9 cellular contexts compared by ENCODE assay signal in the genomic region with DNA sequence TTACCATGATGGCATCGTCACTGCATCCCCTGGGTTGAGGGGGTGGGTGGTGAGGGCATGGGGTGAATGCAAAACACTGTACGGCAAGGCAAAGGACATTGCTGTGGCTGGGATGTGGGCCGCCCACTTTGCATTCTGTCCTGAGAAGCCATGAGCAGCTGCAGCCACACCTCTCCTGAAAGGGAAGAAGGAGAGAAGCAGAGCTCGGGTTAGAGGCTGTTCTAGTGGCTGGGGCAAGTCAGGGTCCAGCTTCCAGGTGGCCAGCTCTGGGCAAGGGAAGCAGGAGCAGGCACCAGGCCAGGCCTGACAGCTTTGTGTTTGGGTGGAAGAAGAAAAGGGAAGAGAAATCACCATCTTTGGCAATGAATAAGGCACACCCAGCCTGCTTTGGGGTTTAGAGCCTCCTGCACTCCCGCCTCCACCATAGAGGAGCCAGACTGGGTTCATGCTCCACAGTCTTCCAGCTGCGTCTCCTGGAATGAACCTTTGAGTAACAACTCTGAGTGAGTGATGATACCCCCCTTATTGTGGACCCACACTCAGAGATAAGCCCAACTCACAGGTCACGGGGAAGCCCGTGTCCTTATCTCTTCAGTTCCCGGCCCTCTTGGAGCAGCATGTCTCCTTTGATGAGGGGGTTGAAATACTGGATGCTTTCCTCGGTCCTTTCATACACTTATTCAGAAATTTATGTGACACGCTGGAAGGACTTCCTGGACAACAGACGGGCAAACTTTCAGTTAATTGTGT.
DNase-seq lines count a peak whose midpoint lies in the region; TF ChIP-seq lines count a peak whose summit lies in the region.
"Had no signal": no experiment of that assay in that cellular context is flagged by ENCODE, and none has a peak within 500 bp of the region (broad histone marks: within the 10 kb centered on the region; RNA-seq: fewer than 3 reads in every experiment).

No MANE protein-coding gene starts in this region.

- TF ChIP-seq CTCF in choroid plexus epithelial cell (conservative IDR thresholded peaks at IDR 0.05; ENCODE audit: low read depth, low read length), result no peak
- TF ChIP-seq CTCF in GM13977 (IDR thresholded peaks at IDR 0.05; ENCODE audit: extremely low read depth, insufficient read depth, missing control alignments), result no peak

- H3K27ac ChIP-seq in BLaER1 treated with 17β-estradiol and CSF1 and Interleukin-3, amounts not matched to agents 10 nM and 100 nM, result peak overlapping the region in 6 of 11 experiments; percentile 24 to 94 (median 68); a peak in 13 of 22 replicates
- peak overlapping the region; percentile 44 for H3K27ac ChIP-seq in KOPT-K1 (ENCODE audit: low read depth, low read length, poor library complexity, severe bottlenecking)
- no peak overlapping the region for H3K27ac ChIP-seq in effector memory CD4-positive, alpha-beta T cell (ENCODE audit: insufficient read depth, low read length, poor library complexity, severe bottlenecking)

- H3K9me3 ChIP-seq in BLaER1 treated with 17β-estradiol and CSF1 and Interleukin-3, amounts not matched to agents 10 nM and 100 nM (replicated peaks in 1 of 11), result no peaks in the 10 kb centered on the region
- H3K9me3 ChIP-seq in KOPT-K1 (ENCODE audit: insufficient read depth, low read length, poor library complexity, severe bottlenecking), result no peaks in the 10 kb centered on the region
- H3K9me3 ChIP-seq in effector memory CD4-positive, alpha-beta T cell (ENCODE audit: control insufficient read depth, low read length), result no peaks in the 10 kb centered on the region
- H3K9me3 ChIP-seq: MG63 had no signal

- peak overlapping the region in 8 of 11 experiments; percentile 1 to 89 (median 66); a peak in 11 of 22 replicates for H3K4me2 ChIP-seq in BLaER1 treated with 17β-estradiol and CSF1 and Interleukin-3, amounts not matched to agents 10 nM and 100 nM

- peaks cover 0 to 13% (median 3%) of the 10 kb centered on the region in 11 experiments; a peak in 6 of 22 replicates for H3K36me3 ChIP-seq in BLaER1 treated with 17β-estradiol and CSF1 and Interleukin-3, amounts not matched to agents 10 nM and 100 nM
- peaks cover 10% of the 10 kb centered on the region; the same call in 1 of the 2 replicates for H3K36me3 ChIP-seq in KOPT-K1 (ENCODE audit: insufficient read depth, low read length)
- H3K36me3 ChIP-seq in effector memory CD4-positive, alpha-beta T cell (ENCODE audit: control insufficient read depth, insufficient read depth, low read length), result peaks cover 4% of the 10 kb centered on the region
- H3K36me3 ChIP-seq: MG63 had no signal

- H4K20me1 ChIP-seq in BLaER1 treated with 17β-estradiol and CSF1 and Interleukin-3, amounts not matched to agents 10 nM and 100 nM, result peaks cover 0 to 69% (median 3%) of the 10 kb centered on the region in 11 experiments; a peak in 7 of 22 replicates

- no peak overlapping the region for H3K4me3 ChIP-seq in BLaER1 treated with 17β-estradiol and CSF1 and Interleukin-3, amounts not matched to agents 10 nM and 100 nM
- H3K4me3 ChIP-seq in choroid plexus epithelial cell (ENCODE audit: low read depth, low read length), result no peak overlapping the region
- no peak overlapping the region for H3K4me3 ChIP-seq in effector memory CD4-positive, alpha-beta T cell (ENCODE audit: insufficient read depth, low read depth, low read length, poor library complexity, severe bottlenecking)
- H3K4me3 ChIP-seq: MG63 had no signal

- in situ Hi-C loops in GM13977 (cut with MboI; ENCODE audit: low pct_unique_long_range_greater_than_20kb, low sequenced_read_pairs, unreplicated experiment), result no loop called here

- H3K27me3 ChIP-seq in BLaER1 treated with 17β-estradiol and CSF1 and Interleukin-3, amounts not matched to agents 10 nM and 100 nM, result no peaks in the 10 kb centered on the region
- H3K27me3 ChIP-seq in effector memory CD4-positive, alpha-beta T cell (replicated peaks; ENCODE audit: control insufficient read depth, insufficient read depth, low read length, poor library complexity, severe bottlenecking), result no peaks in the 10 kb centered on the region
- H3K27me3 ChIP-seq: MG63 had no signal

- DNase-seq in choroid plexus epithelial cell (ENCODE audit: low read depth), result peak; percentile 35
- DNase-seq in myocyte (ENCODE audit: low read depth), result peak; percentile 76
- no peak for DNase-seq in effector memory CD4-positive, alpha-beta T cell
- DNase-seq in NCI-H510A (lab: John Stamatoyannopoulos, UW), result no peak
- DNase-seq in iPS-NIHi11 (ENCODE audit: low spot score), result no peak
- no peak for DNase-seq in GM13977 (ENCODE audit: low spot score)
- DNase-seq: MG63 had no signal

- peaks cover 8 to 71% (median 43%) of the 10 kb centered on the region in 10 experiments; a peak in 16 of 20 replicates for H3K4me1 ChIP-seq in BLaER1 treated with 17β-estradiol and CSF1 and Interleukin-3, amounts not matched to agents 10 nM and 100 nM
- peaks cover 40% of the 10 kb centered on the region for H3K4me1 ChIP-seq in effector memory CD4-positive, alpha-beta T cell (ENCODE audit: control insufficient read depth, insufficient read depth, low read length, poor library complexity, severe bottlenecking)

- H3K9ac ChIP-seq in BLaER1 treated with 17β-estradiol and CSF1 and Interleukin-3, amounts not matched to agents 10 nM and 100 nM, result peak overlapping the region in 2 of 11 experiments; percentile 42 to 47; a peak in 4 of 22 replicates

Comparison
In these comparisons a context has a peak if more than half of its experiments do, and no peak if none do; other contexts are left out.
1. DNase-seq: peak in choroid plexus epithelial cell (single experiment) and myocyte (single experiment); none in effector memory CD4-positive, alpha-beta T cell (0 of 3), NCI-H510A (single experiment), iPS-NIHi11 (single experiment) and GM13977 (single experiment).